ENCODE assay signal across 31 cellular contexts in genomic region chr6:49118475-49118874, GRCh38.
"Had no signal": no experiment of that assay in that cellular context is flagged by ENCODE, and none has a peak within 500 bp of the region (broad histone marks: within the 10 kb centered on the region; RNA-seq: fewer than 3 reads in every experiment).

No MANE protein-coding gene starts in this region.

- H3K4me3 ChIP-seq: ascending aorta, breast epithelium, cardiac muscle cell, coronary artery, dorsolateral prefrontal cortex, esophagus squamous epithelium, gastrocnemius medialis, heart right ventricle, hepatocyte had no signal

- H3K27ac ChIP-seq: ascending aorta, breast epithelium, cardiac muscle cell, coronary artery, dorsolateral prefrontal cortex, esophagus squamous epithelium, gastrocnemius medialis, heart right ventricle, hepatocyte had no signal

- ATAC-seq: activated CD4-positive, alpha-beta T cell treated with anti-CD3 and anti-CD28 coated beads for 36 hours; activated CD8-positive, alpha-beta memory T cell treated with anti-CD3 and anti-CD28 coated beads, Interleukin-2, amount 10 ng/mL, durations not matched to agents 7 days and 5 days; activated CD8-positive, alpha-beta T cell treated with anti-CD3 and anti-CD28 coated beads, Interleukin-2, amount 10 ng/mL, durations not matched to agents 7 days and 5 days; activated naive CD4-positive, alpha-beta T cell treated with anti-CD3 and anti-CD28 coated beads, Interleukin-2, amount 50 U/mL, for 72 hours; gastrocnemius medialis; heart right ventricle had no signal

- DNase-seq: activated CD4-positive, alpha-beta memory T cell treated with anti-CD3 and anti-CD28 coated beads for 36 hours; activated CD4-positive, alpha-beta T cell treated with anti-CD3 and anti-CD28 coated beads for 36 hours; activated CD4-positive, alpha-beta T cell treated with anti-CD3 and anti-CD28 coated beads, Interleukin-2, amount 10 ng/mL, durations not matched to agents 24 days and 14 days; activated CD4-positive, CD25-positive, alpha-beta regulatory T cell; activated CD4-positive, CD25-positive, alpha-beta regulatory T cell treated with anti-CD3 and anti-CD28 coated beads, Interleukin-2, amount 50 U/mL, for 72 hours; activated CD8-positive, alpha-beta memory T cell treated with anti-CD3 and anti-CD28 coated beads, Interleukin-2, amount 10 ng/mL, durations not matched to agents 7 days and 5 days; activated CD8-positive, alpha-beta memory T cell treated with anti-CD3 and anti-CD28 coated beads, Interleukin-2, amount 50 U/mL, for 4 hours; activated CD8-positive, alpha-beta T cell treated with anti-CD3 and anti-CD28 coated beads, Interleukin-2, amount 10 ng/mL, durations not matched to agents 7 days and 5 days; activated gamma-delta T cell; activated naive CD4-positive, alpha-beta T cell; activated naive CD4-positive, alpha-beta T cell treated with anti-CD3 and anti-CD28 coated beads, Interleukin-2, amount 10 ng/mL, durations not matched to agents 7 days and 5 days; activated naive CD8-positive, alpha-beta T cell treated with anti-CD3 and anti-CD28 coated beads, Interleukin-2, amount 10 ng/mL, durations not matched to agents 7 days and 5 days; activated T-cell treated with anti-CD3 and anti-CD28 coated beads, Interleukin-2, amount 50 U/mL, for 1 hour; activated T-cell treated with anti-CD3 and anti-CD28 coated beads, Interleukin-2, amount 50 U/mL, for 48 hours; central memory CD4-positive, alpha-beta T cell; cerebellar nuclear complex; dorsolateral prefrontal cortex; effector memory CD4-positive, alpha-beta T cell; endodermal cell; esophagus squamous epithelium; foreskin fibroblast; gastrocnemius medialis; glutamatergic neuron; heart right ventricle; T-helper 2 cell had no signal

- H3K27me3 ChIP-seq: ascending aorta, breast epithelium, cardiac muscle cell, esophagus squamous epithelium, gastrocnemius medialis, heart right ventricle, hepatocyte had no signal

- H3K4me1 ChIP-seq: ascending aorta, breast epithelium, esophagus squamous epithelium, gastrocnemius medialis, heart right ventricle had no signal
